In the genomic region with DNA sequence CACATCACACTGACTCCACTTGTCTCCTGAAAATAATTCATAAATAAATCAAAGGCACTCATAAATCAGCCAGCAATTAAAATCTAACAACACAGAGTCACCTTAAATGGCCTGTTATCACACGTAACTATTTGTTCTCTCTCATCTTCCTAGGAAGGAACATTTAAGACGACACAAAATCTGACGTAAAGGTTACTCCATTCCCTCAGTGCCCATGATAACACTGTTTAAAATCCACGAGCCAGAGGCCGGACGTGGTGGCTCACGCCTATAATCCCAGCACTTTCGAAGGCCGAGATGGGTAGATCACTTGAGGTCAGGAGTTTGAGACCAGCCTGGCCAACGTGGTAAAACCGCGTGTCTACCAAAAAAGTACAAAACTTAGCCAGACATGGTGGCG, we compare ENCODE assay signal across 20 cellular contexts. TPM values are rescaled to one million over a fixed set of nuclear protein-coding genes. Genes with fewer than 3 reads are reported as not detected.
DNase-seq lines count a peak whose midpoint lies in the region; ATAC-seq, FAIRE-seq and TF ChIP-seq lines count a peak whose summit lies in the region.
"Had no signal": no experiment of that assay in that cellular context is flagged by ENCODE, and none has a peak within 500 bp of the region (broad histone marks: within the 10 kb centered on the region; RNA-seq: fewer than 3 reads in every experiment).

No MANE protein-coding gene starts in this region.

- H3K9me3 ChIP-seq in endodermal cell (ENCODE audit: control insufficient read depth, low read length) (peaks cover 26% of the 10 kb centered on the region), transverse colon (no peaks in the 10 kb centered on the region)
- H3K9me3 ChIP-seq: SK-N-SH had no signal

- no peak for TF ChIP-seq EP300 in transverse colon (IDR thresholded peaks at IDR 0.05; ENCODE audit: low read depth)

- in situ Hi-C loops in transverse colon (cut with MboI; ENCODE audit: low pct_ligation_motif_present in 1 of 4, low pct_unique_long_range_greater_than_20kb in 1 of 4, low sequenced_read_pairs in 3 of 4), result no loop called here

- TF ChIP-seq CTCF in endodermal cell (conservative IDR thresholded peaks at IDR 0.05), result no peak
- no peak for TF ChIP-seq CTCF in nephron progenitor cell (IDR thresholded peaks at IDR 0.05)
- TF ChIP-seq CTCF in transverse colon (IDR thresholded peaks at IDR 0.05), result no peak

- 95% methylated on average over 13 of the region's 13 CpGs for WGBS in endodermal cell (ENCODE audit: insufficient coverage in 1 of 2, insufficient read length in 1 of 2), 2 experiments
- WGBS in transverse colon (ENCODE audit: low coverage in 1 of 2), 2 donors, result 58 to 64% methylated on average over 7 to 13 of the region's 13 CpGs

- H3K4me3 ChIP-seq in endodermal cell (ENCODE audit: low read length) (no peak overlapping the region), transverse colon (no peak overlapping the region)
- H3K4me3 ChIP-seq: GM12878, MG63, PC-9 had no signal

- H3K27ac Mint-ChIP-seq in endodermal cell, result peak overlapping the region; percentile 3
- H3K27ac Mint-ChIP-seq in nephron progenitor cell, result peak overlapping the region; percentile 44
- H3K27ac Mint-ChIP-seq in naive thymus-derived CD8-positive, alpha-beta T cell, result no peak overlapping the region
- H3K27ac Mint-ChIP-seq: CD4-positive, alpha-beta T cell had no signal

- POLR2A ChIA-PET in naive thymus-derived CD8-positive, alpha-beta T cell (lab: Charles Lee), result no interaction called here

- no peak overlapping the region for H3K9ac ChIP-seq in endodermal cell (ENCODE audit: extremely low read depth, low read length, poor library complexity, severe bottlenecking)
- H3K9ac ChIP-seq: SK-N-SH had no signal

- H3K27me3 ChIP-seq in endodermal cell (ENCODE audit: control insufficient read depth, insufficient read depth, low read length, poor library complexity, severe bottlenecking) (no peaks in the 10 kb centered on the region), transverse colon (no peaks in the 10 kb centered on the region)
- H3K27me3 ChIP-seq: MG63 had no signal

- DNase-seq in HTR-8/SVneo (ENCODE audit: insufficient read length, low spot score) (no peak), endodermal cell (no peak), nephron progenitor cell (no peak), transverse colon (no peak), SKM-1 treated with dmso at 0.1 percent for 144 hours (lab: John Stamatoyannopoulos, UW; ENCODE audit: unreplicated experiment) (no peak), GF-D8 (lab: John Stamatoyannopoulos, UW) (no peak)
- no peak for DNase-seq in naive thymus-derived CD8-positive, alpha-beta T cell
- DNase-seq: Calu3; CD4-positive, alpha-beta T cell; Karpas-422; MG63; NCI-H1092 treated with DMSO at 0.1 percent for 48 hours; NCI-H2081 treated with DMSO at 0.1 percent for 48 hours; NCI-H510A treated with DMSO at 0.1 percent for 48 hours; PC-9; SK-N-SH had no signal

- peaks cover 31% of the 10 kb centered on the region for H3K4me1 Mint-ChIP-seq in endodermal cell
- H3K4me1 Mint-ChIP-seq in nephron progenitor cell, result peaks cover 56% of the 10 kb centered on the region
- H3K4me1 Mint-ChIP-seq in naive thymus-derived CD8-positive, alpha-beta T cell, result no peaks in the 10 kb centered on the region

- ATAC-seq in naive thymus-derived CD8-positive, alpha-beta T cell, result no peak
- no peak for ATAC-seq in GM18907 (IDR thresholded peaks at IDR 0.05; ENCODE audit: unreplicated experiment)
- ATAC-seq: GM12878 had no signal

- H3K4me1 ChIP-seq in endodermal cell (ENCODE audit: control insufficient read depth, insufficient read depth, low read length) (peaks cover 8% of the 10 kb centered on the region), transverse colon (peaks cover 0 to 50% (median 33%) of the 10 kb centered on the region in 4 donors)

- intact Hi-C loops in transverse colon (cut with DNase I; ENCODE audit: low total_unique reads), result no loop called here

- H3K27ac ChIP-seq in endodermal cell (ENCODE audit: low read depth, low read length) (no peak overlapping the region), transverse colon (peak overlapping the region; percentile 67 to 80 (median 71))
- H3K27ac ChIP-seq: PC-9 had no signal

- peaks cover 12% of the 10 kb centered on the region for H3K9me3 Mint-ChIP-seq in endodermal cell
- peaks cover 16% of the 10 kb centered on the region for H3K9me3 Mint-ChIP-seq in nephron progenitor cell
- H3K9me3 Mint-ChIP-seq in naive thymus-derived CD8-positive, alpha-beta T cell, result peaks cover 0 to 12% (median 4%) of the 10 kb centered on the region in 9 donors

- peaks cover 37% of the 10 kb centered on the region for H3K36me3 ChIP-seq in endodermal cell (ENCODE audit: control insufficient read depth, insufficient read depth, low read length)
- H3K36me3 ChIP-seq in transverse colon, result no peaks in the 10 kb centered on the region

- no peak for TF ChIP-seq POLR2A in transverse colon (IDR thresholded peaks at IDR 0.05)

- H3K27me3 Mint-ChIP-seq in endodermal cell (ENCODE audit: insufficient read depth), result no peaks in the 10 kb centered on the region
- peaks cover 2% of the 10 kb centered on the region for H3K27me3 Mint-ChIP-seq in nephron progenitor cell (ENCODE audit: low read depth, poor library complexity)
- H3K27me3 Mint-ChIP-seq in naive thymus-derived CD8-positive, alpha-beta T cell, result peaks cover 0 to 2% (median 0%) of the 10 kb centered on the region in 5 donors

- peak; percentile 57 for FAIRE-seq in HTR-8/SVneo (lab: Jason Lieb, UNC)
- FAIRE-seq: G401.6, GM12878, H1 had no signal

- H3K4me3 Mint-ChIP-seq in endodermal cell (no peak overlapping the region), nephron progenitor cell (no peak overlapping the region)
- H3K4me3 Mint-ChIP-seq in naive thymus-derived CD8-positive, alpha-beta T cell, result no peak overlapping the region
- H3K4me3 Mint-ChIP-seq: CD4-positive, alpha-beta T cell had no signal

- H3K36me3 Mint-ChIP-seq in endodermal cell (ENCODE audit: low read depth) (peaks cover 43% of the 10 kb centered on the region), nephron progenitor cell (ENCODE audit: low read depth) (peaks cover 40% of the 10 kb centered on the region)
- H3K36me3 Mint-ChIP-seq in naive thymus-derived CD8-positive, alpha-beta T cell, result peaks cover 0 to under 1% (median 0%) of the 10 kb centered on the region in 3 donors

RNA-seq across cellular contexts. Expression of a gene that starts 56.4 kb away (rescaled TPM):
- total RNA-seq in endodermal cell (10 to 100 TPM; 40.0 to 89.2 TPM), transverse colon (100 to 1,000 TPM in 1 of 4 donors, 10 to 100 TPM in 3; 51.6 to 190 (median 72.9) TPM)
- polyA plus RNA-seq in endodermal cell (2013, experiment 1 of 2), result 50.6 TPM
- polyA plus RNA-seq in endodermal cell (2013, experiment 2 of 2), result 51.3 TPM
- not detected for total RNA-seq in naive thymus-derived CD8-positive, alpha-beta T cell
- under 1 TPM in 2 of 3 donors, not detected in 1; 0.02 to 0.07 TPM for polyA plus RNA-seq in naive thymus-derived CD8-positive, alpha-beta T cell
- total RNA-seq: CD4-positive, alpha-beta T cell had no signal

Comparison
In these comparisons a context has a peak if more than half of its experiments do, and no peak if none do; other contexts are left out.
1. H3K27ac Mint-ChIP-seq: peak in endodermal cell (single experiment) and nephron progenitor cell (single experiment); none in naive thymus-derived CD8-positive, alpha-beta T cell (0 of 10).
2. RNA of a gene that starts 56.4 kb away (total RNA-seq): 51.6 to 190 TPM in transverse colon and 40.0 to 89.2 TPM in endodermal cell; not detected in naive thymus-derived CD8-positive, alpha-beta T cell; every median in the first group is over 10 times any median in the second.